Comparison of ENCODE assay signal across 24 cellular contexts in genomic region chr3:176590722-176591121, GRCh38.
DNase-seq lines count a peak whose midpoint lies in the region; ATAC-seq and TF ChIP-seq lines count a peak whose summit lies in the region.
"Had no signal": no experiment of that assay in that cellular context is flagged by ENCODE, and none has a peak within 500 bp of the region (broad histone marks: within the 10 kb centered on the region; RNA-seq: fewer than 3 reads in every experiment).

No MANE protein-coding gene starts in this region.

- H4K20me1 ChIP-seq in KMS-11 (ENCODE audit: insufficient read depth): no peaks in the 10 kb centered on the region
- H4K20me1 ChIP-seq: BLaER1 treated with 17β-estradiol and CSF1 and Interleukin-3, amounts not matched to agents 10 nM and 100 nM had no signal

- no peak overlapping the region for H3K4me3 ChIP-seq in KMS-11 (IDR thresholded peaks at IDR 0.05; ENCODE audit: insufficient read depth, low read depth, low read length)
- H3K4me3 ChIP-seq in lower leg skin (ENCODE audit: low read depth, poor library complexity, severe bottlenecking): no peak overlapping the region
- H3K4me3 ChIP-seq: ascending aorta; BLaER1 treated with 17β-estradiol and CSF1 and Interleukin-3, amounts not matched to agents 10 nM and 100 nM; vagina had no signal

- TF ChIP-seq CTCF in KMS-11 (conservative IDR thresholded peaks at IDR 0.05; ENCODE audit: low read depth, low read length): no peak
- no peak for TF ChIP-seq CTCF in foreskin keratinocyte (conservative IDR thresholded peaks at IDR 0.05)
- TF ChIP-seq CTCF in lower leg skin (IDR thresholded peaks at IDR 0.05): no peak

- no peak overlapping the region for H2AFZ ChIP-seq in KMS-11 (ENCODE audit: low read depth)

- TF ChIP-seq POLR2A in lower leg skin (IDR thresholded peaks at IDR 0.05) (no peak), erythroblast (IDR thresholded peaks at IDR 0.05; ENCODE audit: low read length) (no peak)

- H3K4me1 ChIP-seq in KMS-11 (ENCODE audit: low read depth, poor library complexity, severe bottlenecking) (peaks cover 39% of the 10 kb centered on the region), foreskin keratinocyte (no peaks in the 10 kb centered on the region)
- H3K4me1 ChIP-seq: ascending aorta; BLaER1 treated with 17β-estradiol and CSF1 and Interleukin-3, amounts not matched to agents 10 nM and 100 nM; vagina had no signal

- 0 out of 2 replicates have a peak overlapping the region, but pooled peaks have one; percentile 0 for H3K4me2 ChIP-seq in KMS-11
- H3K4me2 ChIP-seq: BLaER1 treated with 17β-estradiol and CSF1 and Interleukin-3, amounts not matched to agents 10 nM and 100 nM had no signal

- DNase-seq in EH (ENCODE audit: low read depth): peak; percentile 17
- DNase-seq in foreskin keratinocyte: no peak
- no peak for DNase-seq in lower leg skin (ENCODE audit: low spot score in 2 of 2)
- no peak for DNase-seq in erythroblast (lab: John Stamatoyannopoulos, UW)
- DNase-seq: ACHN; activated CD4-positive, alpha-beta T cell treated with anti-CD3 and anti-CD28 coated beads, Interleukin-2, amount 10 ng/mL, durations not matched to agents 7 days and 5 days; activated naive CD8-positive, alpha-beta T cell treated with anti-CD3 and anti-CD28 coated beads for 36 hours; cortex of kidney; EL; H7; islet precursor cell; NCI-H1436 treated with DMSO at 0.1 percent for 48 hours; NCI-H526 treated with DMSO at 0.1 percent for 48 hours; posterior cingulate gyrus; stimulated activated CD4-positive, alpha-beta T cell treated with anti-CD3 and anti-CD28 coated beads, Interleukin-15, amount 100 ng/mL, for 24 hours had no signal

- 85 to 100% methylated on average over 1 of the region's 1 CpG for WGBS in lower leg skin, 2 donors

- H3K9ac ChIP-seq in KMS-11: no peak overlapping the region
- H3K9ac ChIP-seq: BLaER1 treated with 17β-estradiol and CSF1 and Interleukin-3, amounts not matched to agents 10 nM and 100 nM had no signal

- no peaks in the 10 kb centered on the region for H3K27me3 ChIP-seq in KMS-11 (ENCODE audit: insufficient read depth, low read depth)
- no peaks in the 10 kb centered on the region for H3K27me3 ChIP-seq in foreskin keratinocyte
- H3K27me3 ChIP-seq: ascending aorta; BLaER1 treated with 17β-estradiol and CSF1 and Interleukin-3, amounts not matched to agents 10 nM and 100 nM; vagina had no signal

- ATAC-seq in GM18909 (IDR thresholded peaks at IDR 0.05; ENCODE audit: poor library complexity, unreplicated experiment) (peak; percentile 47), foreskin keratinocyte (peak; percentile 41), GM18519 (IDR thresholded peaks at IDR 0.05; ENCODE audit: low FRiP score, unreplicated experiment) (no peak), GM19023 (IDR thresholded peaks at IDR 0.05; ENCODE audit: unreplicated experiment) (no peak)
- ATAC-seq: sciatic nerve, SK-N-SH treated with all-trans-retinoic acid at 6 μM for 48 hours had no signal

- H3K27ac ChIP-seq in KMS-11 (no peak overlapping the region), foreskin keratinocyte (no peak overlapping the region)
- H3K27ac ChIP-seq: ascending aorta; BLaER1 treated with 17β-estradiol and CSF1 and Interleukin-3, amounts not matched to agents 10 nM and 100 nM; vagina had no signal

- intact Hi-C loops in lower leg skin (cut with DNase I; ENCODE audit: low total_unique reads): no loop called here

- H3K79me2 ChIP-seq in KMS-11 (ENCODE audit: insufficient read depth, low read depth): no peaks in the 10 kb centered on the region

- no peaks in the 10 kb centered on the region for H3K36me3 ChIP-seq in KMS-11 (ENCODE audit: insufficient read depth)
- H3K36me3 ChIP-seq: ascending aorta; BLaER1 treated with 17β-estradiol and CSF1 and Interleukin-3, amounts not matched to agents 10 nM and 100 nM; vagina had no signal

Comparison
In these comparisons a context has a peak if more than half of its experiments do, and no peak if none do; other contexts are left out.
1. ATAC-seq: peak in GM18909 (single experiment) and foreskin keratinocyte (single experiment); none in GM18519 (single experiment) and GM19023 (single experiment).